10 cellular contexts compared by ENCODE assay signal in genomic region chr4:8506373-8507250, GRCh38.
DNase-seq lines count a peak whose midpoint lies in the region; ATAC-seq and TF ChIP-seq lines count a peak whose summit lies in the region.
"Had no signal": no experiment of that assay in that cellular context is flagged by ENCODE, and none has a peak within 500 bp of the region (broad histone marks: within the 10 kb centered on the region; RNA-seq: fewer than 3 reads in every experiment).

No MANE protein-coding gene starts in this region.

- H3K27me3 ChIP-seq in uterus, result no peaks in the 10 kb centered on the region

- peak overlapping the region; percentile 73 to 86 for H3K27ac ChIP-seq in uterus
- H3K27ac ChIP-seq: 22Rv1 had no signal

- ATAC-seq in Right ventricle myocardium superior (ENCODE audit: poor library complexity) (peak; percentile 85), omental fat pad (ENCODE audit: low FRiP score) (peak; percentile 60), HG03342 (IDR thresholded peaks at IDR 0.05; ENCODE audit: unreplicated experiment) (no peak), GM21367 (IDR thresholded peaks at IDR 0.05; ENCODE audit: unreplicated experiment) (no peak)

- no peak for TF ChIP-seq CTCF in omental fat pad (IDR thresholded peaks at IDR 0.05)
- no peak for TF ChIP-seq CTCF in uterus (IDR thresholded peaks at IDR 0.05)

- H3K4me3 ChIP-seq in uterus, result no peak overlapping the region

- no peaks in the 10 kb centered on the region for H3K36me3 ChIP-seq in uterus

- peak; percentile 32 for DNase-seq in DMS 273 (lab: John Stamatoyannopoulos, UW; ENCODE audit: unreplicated experiment)
- no peak for DNase-seq in DMS 273 treated with DMSO at 0.1 percent for 48 hours (lab: John Stamatoyannopoulos, UW)
- DNase-seq in Right ventricle myocardium superior, result peak; percentile 71
- peak; percentile 43 for DNase-seq in omental fat pad (ENCODE audit: low spot score)
- DNase-seq in uterus, result peak; percentile 64 to 65
- DNase-seq in HUDEP-2 (lab: John Stamatoyannopoulos, UW; ENCODE audit: unreplicated experiment in 76 of 76), result no peak
- DNase-seq: activated CD4-positive, CD25-positive, alpha-beta regulatory T cell treated with anti-CD3 and anti-CD28 coated beads, Interleukin-2, amount 50 U/mL, for 72 hours had no signal

- no peak for TF ChIP-seq POLR2A in uterus (IDR thresholded peaks at IDR 0.05)

- intact Hi-C loops in Right ventricle myocardium superior (cut with DNase I) (no loop called here), uterus (cut with DNase I; ENCODE audit: low total_unique reads) (no loop called here)

- no peaks in the 10 kb centered on the region for H3K9me3 ChIP-seq in uterus

- H3K4me1 ChIP-seq in uterus, result peaks cover 6 to 12% of the 10 kb centered on the region in 2 donors

Comparison
In these comparisons a context has a peak if more than half of its experiments do, and no peak if none do; other contexts are left out.
1. DNase-seq: peak in DMS 273 (single experiment), Right ventricle myocardium superior (single experiment), omental fat pad (single experiment) and uterus (2 of 2); none in DMS 273 treated with DMSO at 0.1 percent for 48 hours (single experiment) and HUDEP-2 (0 of 76).
2. ATAC-seq: peak in Right ventricle myocardium superior (single experiment) and omental fat pad (single experiment); none in HG03342 (single experiment) and GM21367 (single experiment).